In the genomic region with DNA sequence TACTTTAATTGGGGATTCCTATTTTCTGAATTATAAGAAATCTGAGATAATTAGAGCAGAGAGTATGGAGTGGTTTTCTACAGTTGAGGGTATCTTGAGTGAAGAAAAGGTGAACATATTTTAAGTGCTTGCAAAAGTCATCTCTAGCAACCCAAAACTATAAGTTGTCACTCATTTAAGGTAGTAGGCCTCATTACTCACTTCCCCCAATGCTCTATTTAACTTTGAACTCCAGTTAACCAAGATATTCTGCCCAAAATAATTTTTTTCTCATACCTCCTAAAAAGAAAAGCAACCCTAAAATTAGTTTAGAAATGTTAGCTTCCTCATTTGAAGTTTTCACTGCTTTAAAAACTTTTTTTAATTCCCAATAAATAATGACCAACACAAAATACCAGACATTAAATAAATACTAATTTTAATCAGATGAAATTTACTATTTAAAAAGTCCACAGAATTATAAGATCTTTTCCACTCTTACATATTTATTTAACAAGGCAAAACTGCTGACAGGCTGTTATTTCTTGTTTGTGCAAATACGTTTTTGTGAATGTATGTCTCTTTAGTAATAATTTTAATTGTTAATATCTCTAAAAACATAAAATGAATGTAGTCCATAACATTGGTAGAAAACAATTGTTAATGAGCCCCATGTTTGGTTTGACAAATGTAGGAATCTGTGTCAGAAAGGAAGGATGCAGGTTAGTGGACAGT, we compare ENCODE assay signal across 3 cellular contexts.
TF ChIP-seq lines count a peak whose summit lies in the region.

No MANE protein-coding gene starts in this region.

TF ChIP-seq in A549, 52 proteins besides CTCF, POLR2A, EP300 and RAD21:
- no peak for TF ChIP-seq HOXA7 (CRISPR knock-in tag; IDR thresholded peaks at IDR 0.05)
- TF ChIP-seq RFX5 (IDR thresholded peaks at IDR 0.05), result no peak
- no peak for TF ChIP-seq FOSL2 (IDR thresholded peaks at IDR 0.05)
- no peak for TF ChIP-seq FOSL2 (CRISPR knock-in tag; IDR thresholded peaks at IDR 0.05)
- TF ChIP-seq EHMT2 (IDR thresholded peaks at IDR 0.05; ENCODE audit: low read depth), result no peak
- no peak for TF ChIP-seq JUN (IDR thresholded peaks at IDR 0.05)
- peak; percentile 79 for TF ChIP-seq MAFK (IDR thresholded peaks at IDR 0.05; ENCODE audit: partially characterized antibody)
- no peak for TF ChIP-seq NPAS2 (CRISPR knock-in tag; IDR thresholded peaks at IDR 0.05; ENCODE audit: borderline replicate concordance)
- no peak for TF ChIP-seq RNF2 (IDR thresholded peaks at IDR 0.05; ENCODE audit: borderline replicate concordance, low read depth)
TF ChIP-seq in A549: peak in this region for 1.

TF ChIP-seq in IMR-90, 13 proteins besides CTCF, POLR2A, EP300 and RAD21:
- TF ChIP-seq NFE2L2 (IDR thresholded peaks at IDR 0.05; ENCODE audit: low read depth, low read length), result no peak
- TF ChIP-seq MAFK (IDR thresholded peaks at IDR 0.05; ENCODE audit: low read depth, low read length), result peak; percentile 86

TF ChIP-seq in K562, 482 proteins besides CTCF, POLR2A, EP300 and RAD21:
- peak; percentile 56 for TF ChIP-seq MAFG (tag; conservative IDR thresholded peaks at IDR 0.05)
- TF ChIP-seq ZNF75A (CRISPR knock-in tag; IDR thresholded peaks at IDR 0.05), result no peak
- TF ChIP-seq CBFB (CRISPR knock-in tag; IDR thresholded peaks at IDR 0.05), result no peak
- TF ChIP-seq ATF2 (CRISPR knock-in tag; IDR thresholded peaks at IDR 0.05), result no peak
- TF ChIP-seq ZC3H8 (IDR thresholded peaks at IDR 0.05), result no peak
- TF ChIP-seq MAFF (IDR thresholded peaks at IDR 0.05; ENCODE audit: low read length), result peak; percentile 56; the same call in 1 of the 2 replicates
- TF ChIP-seq C11orf30 (IDR thresholded peaks at IDR 0.05; ENCODE audit: low read depth), result peak; percentile 67
- TF ChIP-seq ZNF316 (IDR thresholded peaks at IDR 0.05), result peak; percentile 85
- no peak for TF ChIP-seq ZNF12 (CRISPR knock-in tag; IDR thresholded peaks at IDR 0.05)
- TF ChIP-seq XRCC4 (IDR thresholded peaks at IDR 0.05; ENCODE audit: extremely low read depth, insufficient read depth, insufficient read length), result no peak
- no peak for TF ChIP-seq ADNP (tag; IDR thresholded peaks at IDR 0.05)
- TF ChIP-seq HOXB6 (CRISPR knock-in tag; IDR thresholded peaks at IDR 0.05; ENCODE audit: borderline replicate concordance), result no peak
- no peak for TF ChIP-seq SAP30 (IDR thresholded peaks at IDR 0.05; ENCODE audit: borderline replicate concordance, insufficient read depth, low read depth, low read length, poor library complexity, severe bottlenecking)
- TF ChIP-seq HLTF (IDR thresholded peaks at IDR 0.05), result no peak
- TF ChIP-seq MNT (conservative IDR thresholded peaks at IDR 0.05), result no peak
- no peak for TF ChIP-seq THRA (IDR thresholded peaks at IDR 0.05)
- peak; percentile 66; the same call in 1 of the 2 replicates for TF ChIP-seq MAFK (IDR thresholded peaks at IDR 0.05; ENCODE audit: low read length)
